ENCODE assay signal across 1 cellular context in the genomic region with DNA sequence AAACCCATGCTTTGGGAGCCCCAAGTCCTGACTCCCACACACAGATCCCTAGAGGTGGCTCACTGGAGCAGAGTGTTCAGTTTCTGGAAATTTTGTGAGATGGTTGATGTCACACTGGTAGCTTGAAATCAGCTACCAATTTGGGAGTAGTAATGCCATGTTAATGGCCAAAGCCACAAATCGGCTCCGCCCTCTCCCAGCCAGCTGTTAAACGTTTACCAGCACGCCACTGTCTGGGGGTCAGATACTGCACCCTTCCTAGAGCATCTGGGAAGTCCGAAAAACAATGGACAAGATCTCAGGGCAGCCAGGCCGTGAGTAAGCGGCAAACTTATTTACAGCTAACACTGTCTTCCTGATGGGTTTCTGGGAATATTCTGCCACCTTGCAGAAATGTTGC.
TF ChIP-seq lines count a peak whose summit lies in the region.

No MANE protein-coding gene starts in this region.

TF ChIP-seq in H1, 55 proteins besides CTCF, POLR2A, EP300 and RAD21:
- TF ChIP-seq CTBP2 (IDR thresholded peaks at IDR 0.05; ENCODE audit: borderline replicate concordance, insufficient read depth, insufficient read length, low read length): no peak
- no peak for TF ChIP-seq SIRT6 (IDR thresholded peaks at IDR 0.05; ENCODE audit: low read length)
- no peak for TF ChIP-seq ASH2L (IDR thresholded peaks at IDR 0.05; ENCODE audit: low read length)
- no peak for TF ChIP-seq CHD2 (IDR thresholded peaks at IDR 0.05; ENCODE audit: low read length)
- no peak for TF ChIP-seq SIX5 (IDR thresholded peaks at IDR 0.05; ENCODE audit: low read depth, low read length)
- TF ChIP-seq PHF8 (conservative IDR thresholded peaks at IDR 0.05; ENCODE audit: low read depth, low read length): no peak
- no peak for TF ChIP-seq CBX8 (IDR thresholded peaks at IDR 0.05; ENCODE audit: borderline replicate concordance, low read depth, low read length)
- no peak for TF ChIP-seq SP2 (IDR thresholded peaks at IDR 0.05; ENCODE audit: low read length)
- TF ChIP-seq TCF12 (IDR thresholded peaks at IDR 0.05; ENCODE audit: low read depth, low read length): no peak
- TF ChIP-seq TAF7 (optimal IDR thresholded peaks at IDR 0.05; ENCODE audit: borderline replicate concordance, low read depth, low read length): no peak
- no peak for TF ChIP-seq YY1 (IDR thresholded peaks at IDR 0.05; ENCODE audit: low read depth, low read length)
- no peak for TF ChIP-seq NRF1 (IDR thresholded peaks at IDR 0.05; ENCODE audit: low read depth, low read length)
- no peak for TF ChIP-seq JUN (IDR thresholded peaks at IDR 0.05; ENCODE audit: low read depth, low read length)
- TF ChIP-seq, protein P1, sequence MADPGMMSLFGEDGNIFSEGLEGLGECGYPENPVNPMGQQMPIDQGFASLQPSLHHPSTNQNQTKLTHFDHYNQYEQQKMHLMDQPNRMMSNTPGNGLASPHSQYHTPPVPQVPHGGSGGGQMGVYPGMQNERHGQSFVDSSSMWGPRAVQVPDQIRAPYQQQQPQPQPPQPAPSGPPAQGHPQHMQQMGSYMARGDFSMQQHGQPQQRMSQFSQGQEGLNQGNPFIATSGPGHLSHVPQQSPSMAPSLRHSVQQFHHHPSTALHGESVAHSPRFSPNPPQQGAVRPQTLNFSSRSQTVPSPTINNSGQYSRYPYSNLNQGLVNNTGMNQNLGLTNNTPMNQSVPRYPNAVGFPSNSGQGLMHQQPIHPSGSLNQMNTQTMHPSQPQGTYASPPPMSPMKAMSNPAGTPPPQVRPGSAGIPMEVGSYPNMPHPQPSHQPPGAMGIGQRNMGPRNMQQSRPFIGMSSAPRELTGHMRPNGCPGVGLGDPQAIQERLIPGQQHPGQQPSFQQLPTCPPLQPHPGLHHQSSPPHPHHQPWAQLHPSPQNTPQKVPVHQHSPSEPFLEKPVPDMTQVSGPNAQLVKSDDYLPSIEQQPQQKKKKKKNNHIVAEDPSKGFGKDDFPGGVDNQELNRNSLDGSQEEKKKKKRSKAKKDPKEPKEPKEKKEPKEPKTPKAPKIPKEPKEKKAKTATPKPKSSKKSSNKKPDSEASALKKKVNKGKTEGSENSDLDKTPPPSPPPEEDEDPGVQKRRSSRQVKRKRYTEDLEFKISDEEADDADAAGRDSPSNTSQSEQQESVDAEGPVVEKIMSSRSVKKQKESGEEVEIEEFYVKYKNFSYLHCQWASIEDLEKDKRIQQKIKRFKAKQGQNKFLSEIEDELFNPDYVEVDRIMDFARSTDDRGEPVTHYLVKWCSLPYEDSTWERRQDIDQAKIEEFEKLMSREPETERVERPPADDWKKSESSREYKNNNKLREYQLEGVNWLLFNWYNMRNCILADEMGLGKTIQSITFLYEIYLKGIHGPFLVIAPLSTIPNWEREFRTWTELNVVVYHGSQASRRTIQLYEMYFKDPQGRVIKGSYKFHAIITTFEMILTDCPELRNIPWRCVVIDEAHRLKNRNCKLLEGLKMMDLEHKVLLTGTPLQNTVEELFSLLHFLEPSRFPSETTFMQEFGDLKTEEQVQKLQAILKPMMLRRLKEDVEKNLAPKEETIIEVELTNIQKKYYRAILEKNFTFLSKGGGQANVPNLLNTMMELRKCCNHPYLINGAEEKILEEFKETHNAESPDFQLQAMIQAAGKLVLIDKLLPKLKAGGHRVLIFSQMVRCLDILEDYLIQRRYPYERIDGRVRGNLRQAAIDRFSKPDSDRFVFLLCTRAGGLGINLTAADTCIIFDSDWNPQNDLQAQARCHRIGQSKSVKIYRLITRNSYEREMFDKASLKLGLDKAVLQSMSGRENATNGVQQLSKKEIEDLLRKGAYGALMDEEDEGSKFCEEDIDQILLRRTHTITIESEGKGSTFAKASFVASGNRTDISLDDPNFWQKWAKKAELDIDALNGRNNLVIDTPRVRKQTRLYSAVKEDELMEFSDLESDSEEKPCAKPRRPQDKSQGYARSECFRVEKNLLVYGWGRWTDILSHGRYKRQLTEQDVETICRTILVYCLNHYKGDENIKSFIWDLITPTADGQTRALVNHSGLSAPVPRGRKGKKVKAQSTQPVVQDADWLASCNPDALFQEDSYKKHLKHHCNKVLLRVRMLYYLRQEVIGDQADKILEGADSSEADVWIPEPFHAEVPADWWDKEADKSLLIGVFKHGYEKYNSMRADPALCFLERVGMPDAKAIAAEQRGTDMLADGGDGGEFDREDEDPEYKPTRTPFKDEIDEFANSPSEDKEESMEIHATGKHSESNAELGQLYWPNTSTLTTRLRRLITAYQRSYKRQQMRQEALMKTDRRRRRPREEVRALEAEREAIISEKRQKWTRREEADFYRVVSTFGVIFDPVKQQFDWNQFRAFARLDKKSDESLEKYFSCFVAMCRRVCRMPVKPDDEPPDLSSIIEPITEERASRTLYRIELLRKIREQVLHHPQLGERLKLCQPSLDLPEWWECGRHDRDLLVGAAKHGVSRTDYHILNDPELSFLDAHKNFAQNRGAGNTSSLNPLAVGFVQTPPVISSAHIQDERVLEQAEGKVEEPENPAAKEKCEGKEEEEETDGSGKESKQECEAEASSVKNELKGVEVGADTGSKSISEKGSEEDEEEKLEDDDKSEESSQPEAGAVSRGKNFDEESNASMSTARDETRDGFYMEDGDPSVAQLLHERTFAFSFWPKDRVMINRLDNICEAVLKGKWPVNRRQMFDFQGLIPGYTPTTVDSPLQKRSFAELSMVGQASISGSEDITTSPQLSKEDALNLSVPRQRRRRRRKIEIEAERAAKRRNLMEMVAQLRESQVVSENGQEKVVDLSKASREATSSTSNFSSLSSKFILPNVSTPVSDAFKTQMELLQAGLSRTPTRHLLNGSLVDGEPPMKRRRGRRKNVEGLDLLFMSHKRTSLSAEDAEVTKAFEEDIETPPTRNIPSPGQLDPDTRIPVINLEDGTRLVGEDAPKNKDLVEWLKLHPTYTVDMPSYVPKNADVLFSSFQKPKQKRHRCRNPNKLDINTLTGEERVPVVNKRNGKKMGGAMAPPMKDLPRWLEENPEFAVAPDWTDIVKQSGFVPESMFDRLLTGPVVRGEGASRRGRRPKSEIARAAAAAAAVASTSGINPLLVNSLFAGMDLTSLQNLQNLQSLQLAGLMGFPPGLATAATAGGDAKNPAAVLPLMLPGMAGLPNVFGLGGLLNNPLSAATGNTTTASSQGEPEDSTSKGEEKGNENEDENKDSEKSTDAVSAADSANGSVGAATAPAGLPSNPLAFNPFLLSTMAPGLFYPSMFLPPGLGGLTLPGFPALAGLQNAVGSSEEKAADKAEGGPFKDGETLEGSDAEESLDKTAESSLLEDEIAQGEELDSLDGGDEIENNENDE (IDR thresholded peaks at IDR 0.05; ENCODE audit: insufficient replicate concordance, low read length): no peak
TF ChIP-seq in H1: peak in this region for 0.
